Comparison of ENCODE assay signal across 1 cellular context in the genomic region with DNA sequence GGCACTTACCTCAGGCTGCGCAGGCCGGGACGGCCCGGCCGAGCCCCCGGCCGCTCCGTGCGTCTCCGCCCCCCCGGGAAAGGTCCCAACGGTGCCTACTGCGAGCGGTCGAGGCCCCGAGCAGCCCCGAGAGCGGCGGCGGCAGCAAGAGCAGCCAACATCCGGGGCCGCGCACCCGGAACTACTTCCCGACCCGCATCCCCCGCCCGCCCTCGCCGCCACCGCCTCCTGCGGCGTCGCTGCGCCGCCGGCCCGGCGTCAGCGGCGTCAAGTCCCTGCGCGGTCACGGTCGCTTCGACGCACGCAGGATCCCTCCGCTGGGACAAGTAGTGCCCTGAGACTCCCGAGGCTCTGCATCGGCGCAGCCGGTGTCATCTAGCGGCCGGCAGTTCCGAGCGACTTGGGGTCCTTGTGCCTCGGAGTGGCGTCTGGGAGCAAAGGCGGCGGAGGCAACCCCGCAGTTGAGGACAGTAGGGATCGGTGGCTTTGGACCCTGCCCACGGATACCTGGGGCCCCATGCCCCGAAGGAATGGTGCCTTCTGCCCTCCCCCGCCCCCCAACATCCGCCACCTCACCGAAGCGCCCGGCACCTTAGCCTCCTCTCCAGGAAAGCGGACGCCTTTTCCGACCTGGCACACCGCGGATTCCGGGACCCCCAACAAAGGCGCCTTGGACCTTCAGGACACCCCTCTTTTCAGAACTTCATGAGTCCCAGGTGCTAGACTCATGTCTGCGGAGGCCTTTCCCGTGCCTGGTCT.
TF ChIP-seq lines count a peak whose summit lies in the region.

A gene (minus strand): TSS at position 186 of the 759 bp plus-strand sequence. CDS start 24,142 bp downstream, outside the sequence.

TF ChIP-seq in HepG2, 621 proteins besides CTCF, POLR2A, EP300 and RAD21 (continued from another document and continues in another):
- TF ChIP-seq, protein P1, sequence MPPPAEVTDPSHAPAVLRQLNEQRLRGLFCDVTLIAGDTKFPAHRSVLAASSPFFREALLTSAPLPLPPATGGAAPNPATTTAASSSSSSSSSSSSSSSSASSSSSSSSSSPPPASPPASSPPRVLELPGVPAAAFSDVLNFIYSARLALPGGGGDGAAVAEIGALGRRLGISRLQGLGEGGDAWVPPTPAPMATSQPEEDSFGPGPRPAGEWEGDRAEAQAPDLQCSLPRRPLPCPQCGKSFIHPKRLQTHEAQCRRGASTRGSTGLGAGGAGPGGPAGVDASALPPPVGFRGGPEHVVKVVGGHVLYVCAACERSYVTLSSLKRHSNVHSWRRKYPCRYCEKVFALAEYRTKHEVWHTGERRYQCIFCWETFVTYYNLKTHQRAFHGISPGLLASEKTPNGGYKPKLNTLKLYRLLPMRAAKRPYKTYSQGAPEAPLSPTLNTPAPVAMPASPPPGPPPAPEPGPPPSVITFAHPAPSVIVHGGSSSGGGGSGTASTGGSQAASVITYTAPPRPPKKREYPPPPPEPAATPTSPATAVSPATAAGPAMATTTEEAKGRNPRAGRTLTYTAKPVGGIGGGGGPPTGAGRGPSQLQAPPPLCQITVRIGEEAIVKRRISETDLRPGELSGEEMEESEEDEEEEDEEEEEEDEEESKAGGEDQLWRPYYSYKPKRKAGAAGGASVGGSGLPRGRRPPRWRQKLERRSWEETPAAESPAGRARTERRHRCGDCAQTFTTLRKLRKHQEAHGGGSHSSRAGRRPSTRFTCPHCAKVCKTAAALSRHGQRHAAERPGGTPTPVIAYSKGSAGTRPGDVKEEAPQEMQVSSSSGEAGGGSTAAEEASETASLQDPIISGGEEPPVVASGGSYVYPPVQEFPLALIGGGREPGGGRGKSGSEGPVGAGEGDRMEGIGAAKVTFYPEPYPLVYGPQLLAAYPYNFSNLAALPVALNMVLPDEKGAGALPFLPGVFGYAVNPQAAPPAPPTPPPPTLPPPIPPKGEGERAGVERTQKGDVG (CRISPR knock-in tag; IDR thresholded peaks at IDR 0.05; ENCODE audit: borderline replicate concordance), result no peak
- TF ChIP-seq, protein P2, sequence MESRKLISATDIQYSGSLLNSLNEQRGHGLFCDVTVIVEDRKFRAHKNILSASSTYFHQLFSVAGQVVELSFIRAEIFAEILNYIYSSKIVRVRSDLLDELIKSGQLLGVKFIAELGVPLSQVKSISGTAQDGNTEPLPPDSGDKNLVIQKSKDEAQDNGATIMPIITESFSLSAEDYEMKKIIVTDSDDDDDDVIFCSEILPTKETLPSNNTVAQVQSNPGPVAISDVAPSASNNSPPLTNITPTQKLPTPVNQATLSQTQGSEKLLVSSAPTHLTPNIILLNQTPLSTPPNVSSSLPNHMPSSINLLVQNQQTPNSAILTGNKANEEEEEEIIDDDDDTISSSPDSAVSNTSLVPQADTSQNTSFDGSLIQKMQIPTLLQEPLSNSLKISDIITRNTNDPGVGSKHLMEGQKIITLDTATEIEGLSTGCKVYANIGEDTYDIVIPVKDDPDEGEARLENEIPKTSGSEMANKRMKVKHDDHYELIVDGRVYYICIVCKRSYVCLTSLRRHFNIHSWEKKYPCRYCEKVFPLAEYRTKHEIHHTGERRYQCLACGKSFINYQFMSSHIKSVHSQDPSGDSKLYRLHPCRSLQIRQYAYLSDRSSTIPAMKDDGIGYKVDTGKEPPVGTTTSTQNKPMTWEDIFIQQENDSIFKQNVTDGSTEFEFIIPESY (CRISPR knock-in tag; IDR thresholded peaks at IDR 0.05), result peak; percentile 73; the same call in 1 of the 2 replicates
- 0 out of 2 replicates have a peak, but pooled peaks have one; percentile 46 for TF ChIP-seq GZF1 (CRISPR knock-in tag; IDR thresholded peaks at IDR 0.05)
- TF ChIP-seq, protein P3, sequence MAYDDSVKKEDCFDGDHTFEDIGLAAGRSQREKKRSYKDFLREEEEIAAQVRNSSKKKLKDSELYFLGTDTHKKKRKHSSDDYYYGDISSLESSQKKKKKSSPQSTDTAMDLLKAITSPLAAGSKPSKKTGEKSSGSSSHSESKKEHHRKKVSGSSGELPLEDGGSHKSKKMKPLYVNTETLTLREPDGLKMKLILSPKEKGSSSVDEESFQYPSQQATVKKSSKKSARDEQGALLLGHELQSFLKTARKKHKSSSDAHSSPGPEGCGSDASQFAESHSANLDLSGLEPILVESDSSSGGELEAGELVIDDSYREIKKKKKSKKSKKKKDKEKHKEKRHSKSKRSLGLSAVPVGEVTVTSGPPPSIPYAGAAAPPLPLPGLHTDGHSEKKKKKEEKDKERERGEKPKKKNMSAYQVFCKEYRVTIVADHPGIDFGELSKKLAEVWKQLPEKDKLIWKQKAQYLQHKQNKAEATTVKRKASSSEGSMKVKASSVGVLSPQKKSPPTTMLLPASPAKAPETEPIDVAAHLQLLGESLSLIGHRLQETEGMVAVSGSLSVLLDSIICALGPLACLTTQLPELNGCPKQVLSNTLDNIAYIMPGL (CRISPR knock-in tag; IDR thresholded peaks at IDR 0.05; ENCODE audit: borderline replicate concordance in 1 of 2, low read depth in 1 of 2), result peak; percentile 96
- no peak for TF ChIP-seq ZNF337 (CRISPR knock-in tag; IDR thresholded peaks at IDR 0.05; ENCODE audit: borderline replicate concordance, low read depth)
- TF ChIP-seq HNF4G (IDR thresholded peaks at IDR 0.05; ENCODE audit: borderline replicate concordance, low read depth, low read length), result peak; percentile 15; the same call in 1 of the 2 replicates
- no peak for TF ChIP-seq HNF4G (CRISPR knock-in tag; IDR thresholded peaks at IDR 0.05; ENCODE audit: borderline replicate concordance, low read depth)
- 0 out of 2 replicates have a peak, but pooled peaks have one; percentile 36 for TF ChIP-seq HOXA7 (CRISPR knock-in tag; IDR thresholded peaks at IDR 0.05)
- TF ChIP-seq, protein P4, sequence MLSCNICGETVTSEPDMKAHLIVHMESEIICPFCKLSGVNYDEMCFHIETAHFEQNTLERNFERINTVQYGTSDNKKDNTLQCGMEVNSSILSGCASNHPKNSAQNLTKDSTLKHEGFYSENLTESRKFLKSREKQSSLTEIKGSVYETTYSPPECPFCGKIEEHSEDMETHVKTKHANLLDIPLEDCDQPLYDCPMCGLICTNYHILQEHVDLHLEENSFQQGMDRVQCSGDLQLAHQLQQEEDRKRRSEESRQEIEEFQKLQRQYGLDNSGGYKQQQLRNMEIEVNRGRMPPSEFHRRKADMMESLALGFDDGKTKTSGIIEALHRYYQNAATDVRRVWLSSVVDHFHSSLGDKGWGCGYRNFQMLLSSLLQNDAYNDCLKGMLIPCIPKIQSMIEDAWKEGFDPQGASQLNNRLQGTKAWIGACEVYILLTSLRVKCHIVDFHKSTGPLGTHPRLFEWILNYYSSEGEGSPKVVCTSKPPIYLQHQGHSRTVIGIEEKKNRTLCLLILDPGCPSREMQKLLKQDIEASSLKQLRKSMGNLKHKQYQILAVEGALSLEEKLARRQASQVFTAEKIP (CRISPR knock-in tag; IDR thresholded peaks at IDR 0.05; ENCODE audit: borderline replicate concordance), result no peak
- TF ChIP-seq NFE2L2 (IDR thresholded peaks at IDR 0.05; ENCODE audit: low read length), result no peak
- TF ChIP-seq ZBTB8A (CRISPR knock-in tag; IDR thresholded peaks at IDR 0.05; ENCODE audit: borderline replicate concordance, low read depth), result no peak; the same call in 1 of the 2 replicates
- no peak for TF ChIP-seq SMARCC2 (IDR thresholded peaks at IDR 0.05)
- peak; percentile 78; the same call in 1 of the 2 replicates for TF ChIP-seq SAFB2 (CRISPR knock-in tag; IDR thresholded peaks at IDR 0.05; ENCODE audit: borderline replicate concordance, low read depth)
- TF ChIP-seq MTF1 (CRISPR knock-in tag; IDR thresholded peaks at IDR 0.05), result peak; percentile 58; the same call in 1 of the 2 replicates
- TF ChIP-seq, protein P5, sequence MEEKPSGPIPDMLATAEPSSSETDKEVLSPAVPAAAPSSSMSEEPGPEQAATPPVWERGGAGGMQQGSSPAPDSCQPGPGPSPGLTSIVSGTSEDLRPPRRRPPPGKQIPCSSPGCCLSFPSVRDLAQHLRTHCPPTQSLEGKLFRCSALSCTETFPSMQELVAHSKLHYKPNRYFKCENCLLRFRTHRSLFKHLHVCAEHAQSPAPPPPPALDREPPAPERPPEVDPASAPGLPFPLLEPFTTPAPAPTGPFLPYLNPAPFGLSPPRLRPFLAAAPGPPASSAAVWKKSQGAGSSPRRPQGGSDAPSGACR (CRISPR knock-in tag; IDR thresholded peaks at IDR 0.05), result no peak
- TF ChIP-seq ZNF510 (CRISPR knock-in tag; IDR thresholded peaks at IDR 0.05; ENCODE audit: low read depth), result no peak
- TF ChIP-seq ZNF383 (CRISPR knock-in tag; IDR thresholded peaks at IDR 0.05; ENCODE audit: borderline replicate concordance), result no peak
- peak; percentile 97 for TF ChIP-seq ZC3H13 (CRISPR knock-in tag; IDR thresholded peaks at IDR 0.05)
- no peak for TF ChIP-seq ZNF530 (CRISPR knock-in tag; IDR thresholded peaks at IDR 0.05; ENCODE audit: low read depth)
- 0 out of 2 replicates have a peak, but pooled peaks have one; percentile 44 for TF ChIP-seq HMG20A (CRISPR knock-in tag; IDR thresholded peaks at IDR 0.05; ENCODE audit: borderline replicate concordance)
- TF ChIP-seq PAF1 (CRISPR knock-in tag; IDR thresholded peaks at IDR 0.05), result no peak
- no peak for TF ChIP-seq TCF7 (IDR thresholded peaks at IDR 0.05; ENCODE audit: low read depth)
- TF ChIP-seq MAZ (IDR thresholded peaks at IDR 0.05; ENCODE audit: borderline replicate concordance, low read depth, low read length), result no peak; the same call in 1 of the 2 replicates
- peak; percentile 94 for TF ChIP-seq MAZ (CRISPR knock-in tag; IDR thresholded peaks at IDR 0.05; ENCODE audit: low read depth)
- TF ChIP-seq PAWR (CRISPR knock-in tag; IDR thresholded peaks at IDR 0.05; ENCODE audit: borderline replicate concordance), result no peak
- no peak for TF ChIP-seq EED (CRISPR knock-in tag; IDR thresholded peaks at IDR 0.05)
- TF ChIP-seq SMAD3 (CRISPR knock-in tag; IDR thresholded peaks at IDR 0.05), result peak; percentile 95
- TF ChIP-seq, protein P6, sequence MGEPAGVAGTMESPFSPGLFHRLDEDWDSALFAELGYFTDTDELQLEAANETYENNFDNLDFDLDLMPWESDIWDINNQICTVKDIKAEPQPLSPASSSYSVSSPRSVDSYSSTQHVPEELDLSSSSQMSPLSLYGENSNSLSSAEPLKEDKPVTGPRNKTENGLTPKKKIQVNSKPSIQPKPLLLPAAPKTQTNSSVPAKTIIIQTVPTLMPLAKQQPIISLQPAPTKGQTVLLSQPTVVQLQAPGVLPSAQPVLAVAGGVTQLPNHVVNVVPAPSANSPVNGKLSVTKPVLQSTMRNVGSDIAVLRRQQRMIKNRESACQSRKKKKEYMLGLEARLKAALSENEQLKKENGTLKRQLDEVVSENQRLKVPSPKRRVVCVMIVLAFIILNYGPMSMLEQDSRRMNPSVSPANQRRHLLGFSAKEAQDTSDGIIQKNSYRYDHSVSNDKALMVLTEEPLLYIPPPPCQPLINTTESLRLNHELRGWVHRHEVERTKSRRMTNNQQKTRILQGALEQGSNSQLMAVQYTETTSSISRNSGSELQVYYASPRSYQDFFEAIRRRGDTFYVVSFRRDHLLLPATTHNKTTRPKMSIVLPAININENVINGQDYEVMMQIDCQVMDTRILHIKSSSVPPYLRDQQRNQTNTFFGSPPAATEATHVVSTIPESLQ (CRISPR knock-in tag; conservative IDR thresholded peaks at IDR 0.05), result 0 out of 2 replicates have a peak, but pooled peaks have one; percentile 59
- no peak for TF ChIP-seq DNMT1 (CRISPR knock-in tag; IDR thresholded peaks at IDR 0.05)
- no peak for TF ChIP-seq FIP1L1 (IDR thresholded peaks at IDR 0.05; ENCODE audit: borderline replicate concordance, insufficient read depth, low read depth, low read length)
- peak; percentile 73 for TF ChIP-seq FOSL2 (CRISPR knock-in tag; IDR thresholded peaks at IDR 0.05)
- peak; percentile 94 for TF ChIP-seq ZNF672 (CRISPR knock-in tag; IDR thresholded peaks at IDR 0.05)
- no peak; the same call in 1 of the 2 replicates for TF ChIP-seq ZFP82 (CRISPR knock-in tag; IDR thresholded peaks at IDR 0.05; ENCODE audit: borderline replicate concordance)
- peak; percentile 89 for TF ChIP-seq RFXAP (CRISPR knock-in tag; IDR thresholded peaks at IDR 0.05; ENCODE audit: borderline replicate concordance)
- TF ChIP-seq SOX13 (IDR thresholded peaks at IDR 0.05), result no peak
- peak in 1 of 2 experiments; percentile 79; a peak in 2 of 4 replicates for TF ChIP-seq SOX13 (CRISPR knock-in tag; conservative IDR thresholded peaks at IDR 0.05 in 1 of 2, IDR thresholded peaks at IDR 0.05 in 1 of 2)
- peak; percentile 71; the same call in 1 of the 2 replicates for TF ChIP-seq STAT5B (CRISPR knock-in tag; IDR thresholded peaks at IDR 0.05)
- TF ChIP-seq, protein P7, sequence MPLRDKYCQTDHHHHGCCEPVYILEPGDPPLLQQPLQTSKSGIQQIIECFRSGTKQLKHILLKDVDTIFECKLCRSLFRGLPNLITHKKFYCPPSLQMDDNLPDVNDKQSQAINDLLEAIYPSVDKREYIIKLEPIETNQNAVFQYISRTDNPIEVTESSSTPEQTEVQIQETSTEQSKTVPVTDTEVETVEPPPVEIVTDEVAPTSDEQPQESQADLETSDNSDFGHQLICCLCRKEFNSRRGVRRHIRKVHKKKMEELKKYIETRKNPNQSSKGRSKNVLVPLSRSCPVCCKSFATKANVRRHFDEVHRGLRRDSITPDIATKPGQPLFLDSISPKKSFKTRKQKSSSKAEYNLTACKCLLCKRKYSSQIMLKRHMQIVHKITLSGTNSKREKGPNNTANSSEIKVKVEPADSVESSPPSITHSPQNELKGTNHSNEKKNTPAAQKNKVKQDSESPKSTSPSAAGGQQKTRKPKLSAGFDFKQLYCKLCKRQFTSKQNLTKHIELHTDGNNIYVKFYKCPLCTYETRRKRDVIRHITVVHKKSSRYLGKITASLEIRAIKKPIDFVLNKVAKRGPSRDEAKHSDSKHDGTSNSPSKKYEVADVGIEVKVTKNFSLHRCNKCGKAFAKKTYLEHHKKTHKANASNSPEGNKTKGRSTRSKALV (CRISPR knock-in tag; IDR thresholded peaks at IDR 0.05), result peak; percentile 61; the same call in 1 of the 2 replicates
- TF ChIP-seq, protein P8, sequence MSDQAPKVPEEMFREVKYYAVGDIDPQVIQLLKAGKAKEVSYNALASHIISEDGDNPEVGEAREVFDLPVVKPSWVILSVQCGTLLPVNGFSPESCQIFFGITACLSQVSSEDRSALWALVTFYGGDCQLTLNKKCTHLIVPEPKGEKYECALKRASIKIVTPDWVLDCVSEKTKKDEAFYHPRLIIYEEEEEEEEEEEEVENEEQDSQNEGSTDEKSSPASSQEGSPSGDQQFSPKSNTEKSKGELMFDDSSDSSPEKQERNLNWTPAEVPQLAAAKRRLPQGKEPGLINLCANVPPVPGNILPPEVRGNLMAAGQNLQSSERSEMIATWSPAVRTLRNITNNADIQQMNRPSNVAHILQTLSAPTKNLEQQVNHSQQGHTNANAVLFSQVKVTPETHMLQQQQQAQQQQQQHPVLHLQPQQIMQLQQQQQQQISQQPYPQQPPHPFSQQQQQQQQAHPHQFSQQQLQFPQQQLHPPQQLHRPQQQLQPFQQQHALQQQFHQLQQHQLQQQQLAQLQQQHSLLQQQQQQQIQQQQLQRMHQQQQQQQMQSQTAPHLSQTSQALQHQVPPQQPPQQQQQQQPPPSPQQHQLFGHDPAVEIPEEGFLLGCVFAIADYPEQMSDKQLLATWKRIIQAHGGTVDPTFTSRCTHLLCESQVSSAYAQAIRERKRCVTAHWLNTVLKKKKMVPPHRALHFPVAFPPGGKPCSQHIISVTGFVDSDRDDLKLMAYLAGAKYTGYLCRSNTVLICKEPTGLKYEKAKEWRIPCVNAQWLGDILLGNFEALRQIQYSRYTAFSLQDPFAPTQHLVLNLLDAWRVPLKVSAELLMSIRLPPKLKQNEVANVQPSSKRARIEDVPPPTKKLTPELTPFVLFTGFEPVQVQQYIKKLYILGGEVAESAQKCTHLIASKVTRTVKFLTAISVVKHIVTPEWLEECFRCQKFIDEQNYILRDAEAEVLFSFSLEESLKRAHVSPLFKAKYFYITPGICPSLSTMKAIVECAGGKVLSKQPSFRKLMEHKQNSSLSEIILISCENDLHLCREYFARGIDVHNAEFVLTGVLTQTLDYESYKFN (CRISPR knock-in tag; conservative IDR thresholded peaks at IDR 0.05), result peak; percentile 66
- no peak for TF ChIP-seq SNRNP70 (IDR thresholded peaks at IDR 0.05; ENCODE audit: low read depth, low read length)
- TF ChIP-seq NCOR1 (IDR thresholded peaks at IDR 0.05; ENCODE audit: borderline replicate concordance, low read length), result no peak
- TF ChIP-seq ARHGAP35 (CRISPR knock-in tag; IDR thresholded peaks at IDR 0.05; ENCODE audit: borderline replicate concordance), result peak; percentile 70; the same call in 1 of the 2 replicates
